In the genomic region with DNA sequence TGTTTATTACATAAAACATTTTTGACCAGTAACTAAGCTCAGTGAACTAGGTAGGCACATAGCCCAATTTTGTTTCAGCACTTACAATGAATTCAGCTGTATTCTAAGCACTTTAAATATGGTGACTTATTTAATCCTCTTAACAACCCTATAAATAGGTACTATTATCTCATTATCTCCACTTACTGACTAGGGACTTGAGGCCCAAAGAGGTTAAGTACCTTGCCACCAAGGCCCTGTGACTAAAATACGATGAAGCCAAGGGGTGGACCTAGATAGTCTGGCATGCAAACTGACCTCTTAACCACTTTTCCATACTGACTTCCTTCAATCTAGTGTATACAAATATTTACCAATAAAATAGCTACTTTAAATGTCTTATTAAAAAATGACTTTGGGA, we compare ENCODE assay signal across 1 cellular context.
TF ChIP-seq lines count a peak whose summit lies in the region.

No MANE protein-coding gene starts in this region.

TF ChIP-seq in WTC11, 78 proteins besides CTCF, POLR2A, EP300 and RAD21 (continued from another document):
- TF ChIP-seq, protein P1, sequence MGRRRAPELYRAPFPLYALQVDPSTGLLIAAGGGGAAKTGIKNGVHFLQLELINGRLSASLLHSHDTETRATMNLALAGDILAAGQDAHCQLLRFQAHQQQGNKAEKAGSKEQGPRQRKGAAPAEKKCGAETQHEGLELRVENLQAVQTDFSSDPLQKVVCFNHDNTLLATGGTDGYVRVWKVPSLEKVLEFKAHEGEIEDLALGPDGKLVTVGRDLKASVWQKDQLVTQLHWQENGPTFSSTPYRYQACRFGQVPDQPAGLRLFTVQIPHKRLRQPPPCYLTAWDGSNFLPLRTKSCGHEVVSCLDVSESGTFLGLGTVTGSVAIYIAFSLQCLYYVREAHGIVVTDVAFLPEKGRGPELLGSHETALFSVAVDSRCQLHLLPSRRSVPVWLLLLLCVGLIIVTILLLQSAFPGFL (CRISPR knock-in tag; IDR thresholded peaks at IDR 0.05; ENCODE audit: borderline replicate concordance) = no peak
- TF ChIP-seq TP53 (CRISPR knock-in tag; IDR thresholded peaks at IDR 0.05) = no peak
- TF ChIP-seq SMAD3 (CRISPR knock-in tag; IDR thresholded peaks at IDR 0.05; ENCODE audit: borderline replicate concordance) = no peak
- TF ChIP-seq, protein P2, sequence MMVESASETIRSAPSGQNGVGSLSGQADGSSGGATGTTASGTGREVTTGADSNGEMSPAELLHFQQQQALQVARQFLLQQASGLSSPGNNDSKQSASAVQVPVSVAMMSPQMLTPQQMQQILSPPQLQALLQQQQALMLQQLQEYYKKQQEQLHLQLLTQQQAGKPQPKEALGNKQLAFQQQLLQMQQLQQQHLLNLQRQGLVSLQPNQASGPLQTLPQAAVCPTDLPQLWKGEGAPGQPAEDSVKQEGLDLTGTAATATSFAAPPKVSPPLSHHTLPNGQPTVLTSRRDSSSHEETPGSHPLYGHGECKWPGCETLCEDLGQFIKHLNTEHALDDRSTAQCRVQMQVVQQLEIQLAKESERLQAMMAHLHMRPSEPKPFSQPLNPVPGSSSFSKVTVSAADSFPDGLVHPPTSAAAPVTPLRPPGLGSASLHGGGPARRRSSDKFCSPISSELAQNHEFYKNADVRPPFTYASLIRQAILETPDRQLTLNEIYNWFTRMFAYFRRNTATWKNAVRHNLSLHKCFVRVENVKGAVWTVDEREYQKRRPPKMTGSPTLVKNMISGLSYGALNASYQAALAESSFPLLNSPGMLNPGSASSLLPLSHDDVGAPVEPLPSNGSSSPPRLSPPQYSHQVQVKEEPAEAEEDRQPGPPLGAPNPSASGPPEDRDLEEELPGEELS (CRISPR knock-in tag; IDR thresholded peaks at IDR 0.05) = no peak
